ENCODE assay signal across 28 cellular contexts in the genomic region with DNA sequence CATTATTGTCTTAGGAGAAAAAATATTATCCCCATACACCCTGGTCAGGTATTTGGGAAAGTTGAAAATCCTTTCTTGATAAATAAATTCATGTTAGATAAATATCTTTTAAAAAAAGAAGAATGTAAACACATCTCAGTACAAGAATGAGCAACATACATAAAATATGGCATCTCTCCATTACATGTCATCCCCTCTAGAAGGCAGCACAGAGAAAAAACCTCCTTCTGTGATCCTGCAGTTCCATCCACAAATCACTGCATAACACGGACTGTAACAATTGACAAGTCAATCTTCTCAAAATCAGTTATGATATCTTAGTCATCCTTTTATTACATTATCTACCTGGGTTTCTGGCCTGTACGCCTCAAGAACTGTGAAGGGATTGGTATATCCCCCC.
A peak's percentile ranks its signal among the peaks of the same experiment; 100 is the strongest.
DNase-seq lines count a peak whose midpoint lies in the region; ATAC-seq and TF ChIP-seq lines count a peak whose summit lies in the region.
"Had no signal": no experiment of that assay in that cellular context is flagged by ENCODE, and none has a peak within 500 bp of the region (broad histone marks: within the 10 kb centered on the region; RNA-seq: fewer than 3 reads in every experiment).

No MANE protein-coding gene starts in this region.

- H3K4me3 Mint-ChIP-seq in neural crest cell, result no peak overlapping the region
- H3K4me3 Mint-ChIP-seq: activated CD8-positive, alpha-beta T cell treated with anti-CD3 and anti-CD28 coated beads, Interleukin-2, amount 10 ng/mL, durations not matched to agents 7 days and 5 days; activated naive CD4-positive, alpha-beta T cell treated with anti-CD3 and anti-CD28 coated beads for 36 hours; CD4-positive, alpha-beta memory T cell; naive B cell; stimulated activated naive CD8-positive, alpha-beta T cell treated with anti-CD3 and anti-CD28 coated beads, Interleukin-15, Interleukin-2, amounts not matched to agents 100 ng/mL and 50 ng/mL, for 24 hours; T-helper 17 cell had no signal

- DNase-seq in NCI-H2171 treated with DMSO at 0.1 percent for 48 hours (lab: John Stamatoyannopoulos, UW) (peak; percentile 14), NCI-H2171 (lab: John Stamatoyannopoulos, UW) (no peak), neural crest cell (ENCODE audit: low read depth, low spot score) (no peak), T-helper 2 cell (no peak), A172 (ENCODE audit: low spot score) (no peak)
- DNase-seq: activated CD8-positive, alpha-beta T cell treated with anti-CD3 and anti-CD28 coated beads, Interleukin-2, amount 10 ng/mL, durations not matched to agents 7 days and 5 days; activated naive CD4-positive, alpha-beta T cell treated with anti-CD3 and anti-CD28 coated beads for 36 hours; CD4-positive, alpha-beta memory T cell; central memory CD4-positive, alpha-beta T cell; dermis blood vessel endothelial cell; foreskin melanocyte; heart left ventricle; midbrain; naive B cell; NCI-H1105 treated with DMSO at 0.1 percent for 48 hours; NCI-H1930; NCI-H226; SK-N-SH; stimulated activated CD8-positive, alpha-beta memory T cell treated with anti-CD3 and anti-CD28 coated beads, Interleukin-4, amount 100 ng/mL, for 48 hours; T-helper 17 cell; testis had no signal

- H3F3A ChIP-seq in Loucy (ENCODE audit: low read depth), result no peaks in the 10 kb centered on the region
- no peaks in the 10 kb centered on the region for H3F3A ChIP-seq in SU-DHL-6 (ENCODE audit: insufficient read depth)

- H3K36me3 ChIP-seq in Loucy (ENCODE audit: insufficient read depth, low read length) (no peaks in the 10 kb centered on the region), SU-DHL-6 (ENCODE audit: low read length) (no peaks in the 10 kb centered on the region)
- H3K36me3 ChIP-seq: heart left ventricle, prostate gland had no signal

- H2AFZ ChIP-seq in Loucy (ENCODE audit: low read length) (no peak overlapping the region), SU-DHL-6 (ENCODE audit: low read depth, low read length, severe bottlenecking) (peak overlapping the region; percentile 58)

- no peak for ATAC-seq in HG02981 (IDR thresholded peaks at IDR 0.05; ENCODE audit: unreplicated experiment)
- ATAC-seq: A549; activated CD8-positive, alpha-beta T cell treated with anti-CD3 and anti-CD28 coated beads, Interleukin-2, amount 10 ng/mL, durations not matched to agents 7 days and 5 days; heart left ventricle; sciatic nerve; T-helper 17 cell had no signal

- H3K9me3 ChIP-seq in Loucy (ENCODE audit: insufficient read depth, low read depth, low read length) (no peaks in the 10 kb centered on the region), SU-DHL-6 (ENCODE audit: insufficient read depth, low read length) (no peaks in the 10 kb centered on the region)
- H3K9me3 ChIP-seq: A549, heart left ventricle, prostate gland, SK-N-SH, testis had no signal

- TF ChIP-seq CTCF in Loucy (conservative IDR thresholded peaks at IDR 0.05; ENCODE audit: low read length), result peak; percentile 50
- no peak for TF ChIP-seq CTCF in SU-DHL-6 (IDR thresholded peaks at IDR 0.05; ENCODE audit: insufficient read depth, low read length, poor library complexity, severe bottlenecking)
- peak; percentile 31 for TF ChIP-seq CTCF in neural crest cell (conservative IDR thresholded peaks at IDR 0.05)

- H4K20me1 ChIP-seq in Loucy (ENCODE audit: insufficient read depth, low read length, poor library complexity, severe bottlenecking), result no peaks in the 10 kb centered on the region
- no peaks in the 10 kb centered on the region for H4K20me1 ChIP-seq in SU-DHL-6 (ENCODE audit: low read depth, low read length)

- H3K9me2 ChIP-seq in Loucy (replicated peaks; ENCODE audit: low read depth, low read length) (no peaks in the 10 kb centered on the region), SU-DHL-6 (replicated peaks; ENCODE audit: insufficient read depth, low read length) (no peaks in the 10 kb centered on the region)
- H3K9me2 ChIP-seq: SK-N-SH had no signal

- no peaks in the 10 kb centered on the region for H3K9me3 Mint-ChIP-seq in neural crest cell
- H3K9me3 Mint-ChIP-seq: naive B cell; stimulated activated naive CD8-positive, alpha-beta T cell treated with anti-CD3 and anti-CD28 coated beads, Interleukin-15, Interleukin-2, amounts not matched to agents 100 ng/mL and 50 ng/mL, for 24 hours had no signal

- H3K4me2 ChIP-seq in Loucy (ENCODE audit: low read depth, low read length, poor library complexity, severe bottlenecking) (no peak overlapping the region), SU-DHL-6 (ENCODE audit: low read depth, low read length, poor library complexity, severe bottlenecking) (no peak overlapping the region)
- H3K4me2 ChIP-seq: A549, SK-N-SH had no signal

- H3K27me3 Mint-ChIP-seq in neural crest cell (ENCODE audit: low read depth), result no peaks in the 10 kb centered on the region
- H3K27me3 Mint-ChIP-seq: CD4-positive, alpha-beta memory T cell; naive B cell; stimulated activated naive CD8-positive, alpha-beta T cell treated with anti-CD3 and anti-CD28 coated beads, Interleukin-15, Interleukin-2, amounts not matched to agents 100 ng/mL and 50 ng/mL, for 24 hours; T-helper 17 cell had no signal

- no peak overlapping the region for H3K27ac Mint-ChIP-seq in neural crest cell (ENCODE audit: unreplicated experiment)
- H3K27ac Mint-ChIP-seq: activated CD8-positive, alpha-beta T cell treated with anti-CD3 and anti-CD28 coated beads, Interleukin-2, amount 10 ng/mL, durations not matched to agents 7 days and 5 days; activated naive CD4-positive, alpha-beta T cell treated with anti-CD3 and anti-CD28 coated beads for 36 hours; CD4-positive, alpha-beta memory T cell; naive B cell; stimulated activated naive CD8-positive, alpha-beta T cell treated with anti-CD3 and anti-CD28 coated beads, Interleukin-15, Interleukin-2, amounts not matched to agents 100 ng/mL and 50 ng/mL, for 24 hours; T-helper 17 cell had no signal

- H3K4me1 Mint-ChIP-seq in neural crest cell, result no peaks in the 10 kb centered on the region
- H3K4me1 Mint-ChIP-seq: CD4-positive, alpha-beta memory T cell; naive B cell; T-helper 17 cell had no signal

- peaks cover 7% of the 10 kb centered on the region for H3K4me1 ChIP-seq in Loucy (ENCODE audit: insufficient read depth, low read length, poor library complexity, severe bottlenecking)
- H3K4me1 ChIP-seq: A549, heart left ventricle, prostate gland, testis had no signal

- H3K4me3 ChIP-seq in Loucy (ENCODE audit: low read length, poor library complexity, severe bottlenecking) (no peak overlapping the region), SU-DHL-6 (ENCODE audit: insufficient read depth, low read length, poor library complexity, severe bottlenecking) (no peak overlapping the region)
- H3K4me3 ChIP-seq: A549, heart left ventricle, prostate gland, testis had no signal

- H3K79me2 ChIP-seq in Loucy (ENCODE audit: insufficient read depth, low read length), result no peaks in the 10 kb centered on the region
- H3K79me2 ChIP-seq in SU-DHL-6 (ENCODE audit: insufficient read depth, low read length), result no peaks in the 10 kb centered on the region

- no peaks in the 10 kb centered on the region for H3K36me3 Mint-ChIP-seq in neural crest cell (ENCODE audit: low read depth)
- H3K36me3 Mint-ChIP-seq: CD4-positive, alpha-beta memory T cell; naive B cell had no signal

- H3K27me3 ChIP-seq in Loucy (ENCODE audit: insufficient read depth, low read length, poor library complexity, severe bottlenecking) (no peaks in the 10 kb centered on the region), SU-DHL-6 (ENCODE audit: low read length) (no peaks in the 10 kb centered on the region)
- H3K27me3 ChIP-seq: heart left ventricle, testis had no signal

- no peak overlapping the region for H3K9ac ChIP-seq in Loucy (ENCODE audit: low read depth, low read length, poor library complexity, severe bottlenecking)
- H3K9ac ChIP-seq in SU-DHL-6 (ENCODE audit: low read length), result no peak overlapping the region
- H3K9ac ChIP-seq: SK-N-SH had no signal

- H3K27ac ChIP-seq in SU-DHL-6 (ENCODE audit: low read depth, low read length), result no peak overlapping the region
- H3K27ac ChIP-seq: A549, heart left ventricle, prostate gland, testis had no signal
